8 cellular contexts compared by ENCODE assay signal in the genomic region with DNA sequence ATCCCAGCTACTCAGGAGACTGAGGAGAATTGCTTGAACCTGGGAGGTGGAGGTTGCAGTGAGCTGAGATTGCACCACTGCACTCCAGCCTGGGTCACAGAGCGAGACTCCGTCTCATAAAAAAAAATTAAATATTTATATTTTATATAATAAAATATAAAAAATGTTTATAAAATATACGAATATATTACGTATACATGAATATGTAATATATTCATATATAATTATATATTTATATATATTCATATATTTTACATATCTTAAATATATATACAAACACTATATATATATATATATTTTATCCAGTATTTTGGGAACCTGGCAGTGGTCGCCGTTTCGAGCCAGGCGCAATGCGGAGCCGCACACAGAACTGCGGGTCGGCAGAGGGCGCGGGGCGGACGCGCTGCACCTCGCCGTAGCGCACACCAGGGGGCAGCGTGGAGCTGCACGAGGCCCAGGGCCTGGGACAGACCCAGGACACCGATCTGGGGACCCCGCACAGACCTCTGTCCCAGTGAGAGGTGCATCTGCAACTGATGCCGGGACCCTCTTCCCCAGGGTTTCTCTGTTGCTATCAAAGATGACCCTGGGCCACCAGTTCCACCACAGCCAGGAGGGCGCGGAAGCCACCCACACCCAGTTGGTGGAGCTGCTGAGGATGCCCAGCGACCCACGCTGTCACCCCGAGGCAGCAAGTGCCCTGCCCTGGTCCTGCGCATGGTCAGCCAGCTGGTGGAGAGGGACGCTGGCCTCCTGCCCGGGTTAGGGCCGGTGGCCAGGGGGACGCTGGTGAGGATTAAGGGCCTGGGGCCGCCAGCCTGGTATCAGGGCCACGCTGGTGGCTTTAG. TPM values are rescaled to one million over a fixed set of nuclear protein-coding genes. Genes with fewer than 3 reads are reported as not detected.
A peak's percentile ranks its signal among the peaks of the same experiment; 100 is the strongest.
DNase-seq lines count a peak whose midpoint lies in the region; ATAC-seq, FAIRE-seq and TF ChIP-seq lines count a peak whose summit lies in the region.

No MANE protein-coding gene starts in this region.

- no peak overlapping the region for H3K27ac ChIP-seq in CD4-positive, alpha-beta T cell (ENCODE audit: low read depth, low read length)
- no peak overlapping the region for H3K27ac ChIP-seq in fibroblast of lung (ENCODE audit: insufficient read depth, low read length)

- H3K9me3 Mint-ChIP-seq in CD4-positive, alpha-beta T cell, result no peaks in the 10 kb centered on the region

- H3K27me3 ChIP-seq in CD4-positive, alpha-beta T cell (ENCODE audit: control insufficient read depth, insufficient read depth, low read length), result no peaks in the 10 kb centered on the region
- no peaks in the 10 kb centered on the region for H3K27me3 ChIP-seq in fibroblast of lung (ENCODE audit: control insufficient read depth, insufficient read depth, low read length)

- no peaks in the 10 kb centered on the region for H3K4me1 ChIP-seq in fibroblast of lung (ENCODE audit: control insufficient read depth, extremely low read depth, insufficient read depth, low read length)

- H3K79me2 ChIP-seq in fibroblast of lung (ENCODE audit: control insufficient read depth, insufficient read depth, low read length), result no peaks in the 10 kb centered on the region

- POLR2A ChIA-PET in CD4-positive, alpha-beta T cell (lab: Charles Lee), result interaction anchor here (0.6 to 1.3 kb wide), 2 partner anchors 23 to 176 kb away, joined by 5 to 6 read pairs; a partner anchor contains a TSS

- no peaks in the 10 kb centered on the region for H3K27me3 Mint-ChIP-seq in CD4-positive, alpha-beta T cell

- DNase-seq in CD4-positive, alpha-beta T cell, result peak in 9 of 10 experiments; percentile 45 to 72 (median 53)
- DNase-seq in NCI-H1694 (lab: John Stamatoyannopoulos, UW), result peak; percentile 26
- DNase-seq in activated T-cell treated with anti-CD3 and anti-CD28 coated beads for 4 hours, result peak; percentile 49
- peak; percentile 10 to 29 for DNase-seq in fibroblast of lung (ENCODE audit: low read depth in 2 of 2)
- peak in 29 of 56 donors; percentile 7 to 65 (median 33) for DNase-seq in nucleus accumbens (lab: John Stamatoyannopoulos, UW)
- peak; percentile 95 for DNase-seq in urothelium cell line (ENCODE audit: low spot score)

- ATAC-seq in CD4-positive, alpha-beta T cell (ENCODE audit: poor library complexity), result peak; percentile 96
- ATAC-seq in GM19452 (IDR thresholded peaks at IDR 0.05; ENCODE audit: unreplicated experiment) (peak; percentile 62), HG02885 (IDR thresholded peaks at IDR 0.05; ENCODE audit: poor library complexity, unreplicated experiment) (no peak)

- H3K4me2 ChIP-seq in fibroblast of lung (ENCODE audit: extremely low read depth, insufficient read depth, low read length), result no peak overlapping the region

- H3K4me1 Mint-ChIP-seq in CD4-positive, alpha-beta T cell (ENCODE audit: low read depth), result no peaks in the 10 kb centered on the region

- no peak overlapping the region for H2AFZ ChIP-seq in fibroblast of lung (ENCODE audit: low read length)

- TF ChIP-seq CTCF in CD4-positive, alpha-beta T cell (IDR thresholded peaks at IDR 0.05), result peak; percentile 94
- peak; percentile 56 to 85 for TF ChIP-seq CTCF in fibroblast of lung (conservative IDR thresholded peaks at IDR 0.05 in 1 of 2, IDR thresholded peaks at IDR 0.05 in 1 of 2; ENCODE audit: low read depth in 1 of 2, low read length in 2 of 2)

- no peak overlapping the region for H3K27ac Mint-ChIP-seq in CD4-positive, alpha-beta T cell

- no peak overlapping the region for H3K4me3 ChIP-seq in fibroblast of lung (replicated peaks in 1 of 4; ENCODE audit: control extremely low read depth in 1 of 4, insufficient read depth in 1 of 4, low read depth in 3 of 4, low read length in 4 of 4)

- intact Hi-C loops in CD4-positive, alpha-beta T cell (cut with DNase I, micrococcal nuclease), result loop anchor here (1.0 to 2.0 kb wide), 4 partner anchors 177 to 377 kb away; no protein-coding TSS in a partner anchor

- CTCF ChIA-PET in CD4-positive, alpha-beta T cell (lab: Charles Lee), result interaction anchor here (0.6 to 1.6 kb wide), 3 partner anchors 21 to 289 kb away, joined by 3 to 15 read pairs (median 6); no protein-coding TSS in a partner anchor

- H4K20me1 ChIP-seq in fibroblast of lung (ENCODE audit: control insufficient read depth, extremely low read depth, insufficient read depth, low read length), result no peaks in the 10 kb centered on the region

- FAIRE-seq in urothelium cell line (lab: Jason Lieb, UNC), result peak; percentile 98

- no peak overlapping the region for H3K9ac ChIP-seq in fibroblast of lung (ENCODE audit: insufficient read depth, low read length)

- H3K36me3 Mint-ChIP-seq in CD4-positive, alpha-beta T cell (ENCODE audit: low read depth), result no peaks in the 10 kb centered on the region

- no peaks in the 10 kb centered on the region for H3K36me3 ChIP-seq in fibroblast of lung (ENCODE audit: control insufficient read depth, insufficient read depth, low read length)

- H3K4me3 Mint-ChIP-seq in CD4-positive, alpha-beta T cell, result no peak overlapping the region

- H3K9me3 ChIP-seq in CD4-positive, alpha-beta T cell (ENCODE audit: control insufficient read depth, low read length), result no peaks in the 10 kb centered on the region
- H3K9me3 ChIP-seq in fibroblast of lung (ENCODE audit: control insufficient read depth, insufficient read depth, low read depth, low read length), result no peaks in the 10 kb centered on the region

RNA-seq across cellular contexts. Expression of a gene that starts 22.7 kb away (rescaled TPM):
- total RNA-seq in CD4-positive, alpha-beta T cell, result 100 to 1,000 TPM in 1 of 2 experiments, 10 to 100 TPM in 1; 93.5 to 102 TPM
- 27.5 and 32.2 TPM in 2 replicates for total RNA-seq in fibroblast of lung
- polyA plus RNA-seq in fibroblast of lung, result 11.1 and 13.8 TPM in 2 replicates
- 25.2 and 33.2 TPM in 2 replicates for polyA plus RNA-seq in fibroblast of lung (2012)
- 13.3 and 20.7 TPM in 2 replicates for polyA minus RNA-seq in fibroblast of lung (ENCODE audit: low replicate concordance)

Comparison
In these comparisons a context has a peak if more than half of its experiments do, and no peak if none do; other contexts are left out.
1. DNase-seq: peak in every context shown above with its lines; median percentile 95 in urothelium cell line; 53 in CD4-positive, alpha-beta T cell; 49 in activated T-cell treated with anti-CD3 and anti-CD28 coated beads for 4 hours; 33 in nucleus accumbens; 26 in NCI-H1694; 20 in fibroblast of lung.